ENCODE assay signal across 8 cellular contexts in genomic region chr16:54936979-54937672, GRCh38. TPM values are rescaled to one million over a fixed set of nuclear protein-coding genes. Genes with fewer than 3 reads are reported as not detected.
DNase-seq lines count a peak whose midpoint lies in the region; ATAC-seq and TF ChIP-seq lines count a peak whose summit lies in the region.

No MANE protein-coding gene starts in this region.

- no peak overlapping the region for H2BK120ac ChIP-seq in mesendoderm (ENCODE audit: low read depth, low read length)

- no peak overlapping the region for H2AK5ac ChIP-seq in mesendoderm (ENCODE audit: low read length)

- H3K23ac ChIP-seq in mesendoderm (ENCODE audit: low read length) = no peak overlapping the region

- no peaks in the 10 kb centered on the region for H3K79me2 ChIP-seq in mesendoderm (ENCODE audit: control insufficient read depth, insufficient read depth, low read length)

- H3K27ac ChIP-seq in dorsolateral prefrontal cortex = peak overlapping the region in 1 of 59 donors; percentile 2
- no peak overlapping the region for H3K27ac ChIP-seq in mesendoderm (ENCODE audit: low read depth, low read length)

- peak overlapping the region; percentile 65 for H3K4me2 ChIP-seq in mesendoderm (ENCODE audit: low read length)

- H3K79me1 ChIP-seq in mesendoderm (ENCODE audit: low read length) = no peaks in the 10 kb centered on the region

- no peak overlapping the region for H4K5ac ChIP-seq in mesendoderm (ENCODE audit: low read length)

- peak overlapping the region; percentile 23 for H3K9ac ChIP-seq in mesendoderm (ENCODE audit: low read length)

- H3K27me3 ChIP-seq in dorsolateral prefrontal cortex = peaks cover 18 to 99% (median 86%) of the 10 kb centered on the region in 45 donors
- peaks cover 79% of the 10 kb centered on the region for H3K27me3 ChIP-seq in mesendoderm (ENCODE audit: insufficient read depth, low read length, poor library complexity)

- no peak overlapping the region for H3K4ac ChIP-seq in mesendoderm (ENCODE audit: low read depth, low read length)

- ATAC-seq in HG03469 (IDR thresholded peaks at IDR 0.05; ENCODE audit: unreplicated experiment) (no peak), GM18517 (IDR thresholded peaks at IDR 0.05; ENCODE audit: unreplicated experiment) (no peak), GM18519 (IDR thresholded peaks at IDR 0.05; ENCODE audit: low FRiP score, unreplicated experiment) (no peak)

- H3K4me1 ChIP-seq in mesendoderm (ENCODE audit: control insufficient read depth, low read depth, low read length) = no peaks in the 10 kb centered on the region

- TF ChIP-seq CTCF in AG10803 (conservative IDR thresholded peaks at IDR 0.05; ENCODE audit: low read length) = peak; percentile 89
- peak in 43 of 56 donors; percentile 12 to 57 (median 40) for TF ChIP-seq CTCF in dorsolateral prefrontal cortex (IDR thresholded peaks at IDR 0.05 in 54 of 56, conservative IDR thresholded peaks at IDR 0.05 in 2 of 56; ENCODE audit: low read depth in 1 of 56, partially characterized antibody in 56 of 56)

- DNase-seq in AG10803 (ENCODE audit: low read depth) (peak; percentile 85), HuH-7 (ENCODE audit: low spot score) (peak; percentile 59), dorsolateral prefrontal cortex (no peak), mesendoderm (peak; percentile 82), SW480 (ENCODE audit: low spot score) (no peak)

- H4K8ac ChIP-seq in mesendoderm (ENCODE audit: low read depth, low read length) = no peak overlapping the region

- no peak overlapping the region for H3K56ac ChIP-seq in mesendoderm (ENCODE audit: low read length)

- no peak overlapping the region for H2BK15ac ChIP-seq in mesendoderm (replicated peaks; ENCODE audit: low read depth)

- intact Hi-C loops in dorsolateral prefrontal cortex (cut with DNase I) = loop anchor here (5.0 to 10.0 kb wide), 3 partner anchors 435 to 1162 kb away; partner anchors contain the start of gene IRX3 (in 1 of the 2)

- H2BK5ac ChIP-seq in mesendoderm (ENCODE audit: low read length) = no peak overlapping the region

- H3K4me3 ChIP-seq in AG10803 (ENCODE audit: low read length) (peak overlapping the region; percentile 87), dorsolateral prefrontal cortex (peak overlapping the region in 40 of 59 donors; percentile 0 to 61 (median 28)), mesendoderm (ENCODE audit: low read length) (no peak overlapping the region)

- WGBS in mesendoderm (ENCODE audit: extremely low coverage, insufficient coverage, low lambda C conversion rate) = no CpG with 5 or more reads among the region's 39 CpGs

- no peak overlapping the region for H3K18ac ChIP-seq in mesendoderm (ENCODE audit: low read length)

- H3K36me3 ChIP-seq in mesendoderm (ENCODE audit: control insufficient read depth, insufficient read depth, low read length) = no peaks in the 10 kb centered on the region

RNA-seq across cellular contexts. Expression of gene IRX5, which starts 6.5 kb away (rescaled TPM):
- under 1 TPM in 10 of 120 experiments, not detected in 110; 0.23 to 1.00 (median 0.40) TPM for total RNA-seq in dorsolateral prefrontal cortex
- polyA plus RNA-seq in mesendoderm (2013, experiment 1 of 2) = 0.27 TPM
- polyA plus RNA-seq in mesendoderm (2013, experiment 2 of 2) = 0.21 TPM

Comparison
In these comparisons a context has a peak if more than half of its experiments do, and no peak if none do; other contexts are left out.
1. DNase-seq: peak in AG10803 (single experiment), HuH-7 (single experiment) and mesendoderm (single experiment); none in dorsolateral prefrontal cortex (0 of 10) and SW480 (single experiment).